In genomic region chr2:99348173-99348572, GRCh38 we compare ENCODE assay signal across 14 cellular contexts. TPM values are rescaled to one million over a fixed set of nuclear protein-coding genes. Genes with fewer than 3 reads are reported as not detected.
DNase-seq lines count a peak whose midpoint lies in the region; ATAC-seq and TF ChIP-seq lines count a peak whose summit lies in the region.
"Had no signal": no experiment of that assay in that cellular context is flagged by ENCODE, and none has a peak within 500 bp of the region (broad histone marks: within the 10 kb centered on the region; RNA-seq: fewer than 3 reads in every experiment).

No MANE protein-coding gene starts in this region.

- H3K4me3 Mint-ChIP-seq in activated naive CD8-positive, alpha-beta T cell treated with anti-CD3 and anti-CD28 coated beads, Interleukin-2, amount 50 U/mL, for 24 hours, result peak overlapping the region; percentile 3

- TF ChIP-seq CTCF in GM06990 (IDR thresholded peaks at IDR 0.05; ENCODE audit: insufficient read depth, low read length, poor library complexity, severe bottlenecking), result no peak
- no peak for TF ChIP-seq CTCF in tibial nerve (IDR thresholded peaks at IDR 0.05)

- DNase-seq in GM06990 (ENCODE audit: extremely low read depth, insufficient read length) (peak; percentile 44), HPDE6-E6E7 (ENCODE audit: extremely low spot score) (no peak), NCI-H128 (lab: John Stamatoyannopoulos, UW; ENCODE audit: unreplicated experiment) (no peak), tibial nerve (ENCODE audit: low spot score in 2 of 2) (no peak)
- no peak for DNase-seq in activated naive CD8-positive, alpha-beta T cell treated with anti-CD3 and anti-CD28 coated beads, Interleukin-2, amount 50 U/mL, for 24 hours
- DNase-seq: effector CD8-positive, alpha-beta T cell; foreskin melanocyte; NCI-H1417; pancreas; thyroid gland had no signal

- TF ChIP-seq POLR2A in tibial nerve (IDR thresholded peaks at IDR 0.05), result no peak

- peak overlapping the region; percentile 77 for H3K27ac Mint-ChIP-seq in activated naive CD8-positive, alpha-beta T cell treated with anti-CD3 and anti-CD28 coated beads, Interleukin-2, amount 50 U/mL, for 24 hours

- H3K27me3 ChIP-seq in GM06990 (replicated peaks; ENCODE audit: control insufficient read depth, insufficient read depth, low read length) (no peaks in the 10 kb centered on the region), tibial nerve (no peaks in the 10 kb centered on the region)
- H3K27me3 ChIP-seq: pancreas, thyroid gland had no signal

- H3K36me3 Mint-ChIP-seq in activated naive CD8-positive, alpha-beta T cell treated with anti-CD3 and anti-CD28 coated beads, Interleukin-2, amount 50 U/mL, for 24 hours (ENCODE audit: low read depth), result peaks cover 20% of the 10 kb centered on the region

- H3K4me3 ChIP-seq in GM06990 (replicated peaks; ENCODE audit: low read depth, low read length) (no peak overlapping the region), tibial nerve (no peak overlapping the region)
- H3K4me3 ChIP-seq: pancreas, thyroid gland had no signal

- TF ChIP-seq EP300 in tibial nerve (IDR thresholded peaks at IDR 0.05), result no peak

- H3K27ac ChIP-seq in tibial nerve, result no peak overlapping the region
- H3K27ac ChIP-seq: C4-2B, pancreas, thyroid gland had no signal

- no peaks in the 10 kb centered on the region for H3K9me3 Mint-ChIP-seq in activated naive CD8-positive, alpha-beta T cell treated with anti-CD3 and anti-CD28 coated beads, Interleukin-2, amount 50 U/mL, for 24 hours

- H3K9me3 ChIP-seq in tibial nerve, result no peaks in the 10 kb centered on the region
- H3K9me3 ChIP-seq: pancreas, thyroid gland had no signal

- H3K27me3 Mint-ChIP-seq in activated naive CD8-positive, alpha-beta T cell treated with anti-CD3 and anti-CD28 coated beads, Interleukin-2, amount 50 U/mL, for 24 hours, result no peaks in the 10 kb centered on the region

- peaks cover 66% of the 10 kb centered on the region for H3K4me1 Mint-ChIP-seq in activated naive CD8-positive, alpha-beta T cell treated with anti-CD3 and anti-CD28 coated beads, Interleukin-2, amount 50 U/mL, for 24 hours

- H3K36me3 ChIP-seq in GM06990 (ENCODE audit: control insufficient read depth, insufficient read depth, low read length) (no peaks in the 10 kb centered on the region), tibial nerve (no peaks in the 10 kb centered on the region)
- H3K36me3 ChIP-seq: pancreas, thyroid gland had no signal

- peak; percentile 37 for ATAC-seq in GM18858 (IDR thresholded peaks at IDR 0.05; ENCODE audit: unreplicated experiment)
- peak; percentile 62 for ATAC-seq in HG03442 (IDR thresholded peaks at IDR 0.05; ENCODE audit: unreplicated experiment)
- ATAC-seq in activated naive CD8-positive, alpha-beta T cell treated with anti-CD3 and anti-CD28 coated beads, Interleukin-2, amount 50 U/mL, for 24 hours, result peak; percentile 43
- ATAC-seq in SK-N-SH treated with all-trans-retinoic acid at 6 μM for 48 hours, result no peak
- ATAC-seq: pancreas had no signal

- WGBS in tibial nerve, 2 donors, result 89% methylated on average over 3 of the region's 3 CpGs

- peaks cover 0 to 15% (median 2%) of the 10 kb centered on the region in 4 donors for H3K4me1 ChIP-seq in tibial nerve

TF ChIP-seq in SK-N-SH treated with all-trans-retinoic acid at 6 μM for 48 hours, 23 proteins besides CTCF, POLR2A, EP300 and RAD21:
- TF ChIP-seq OSR1 (CRISPR knock-in tag; IDR thresholded peaks at IDR 0.05) (no peak), CSRNP3 (CRISPR knock-in tag; IDR thresholded peaks at IDR 0.05) (no peak), TOX (CRISPR knock-in tag; IDR thresholded peaks at IDR 0.05; ENCODE audit: borderline replicate concordance) (no peak), ISL1 (CRISPR knock-in tag; IDR thresholded peaks at IDR 0.05) (no peak), CSDC2 (CRISPR knock-in tag; IDR thresholded peaks at IDR 0.05) (no peak), SNAI2 (CRISPR knock-in tag; IDR thresholded peaks at IDR 0.05) (no peak), TSHZ2 (CRISPR knock-in tag; IDR thresholded peaks at IDR 0.05) (no peak), ZC3H10 (CRISPR knock-in tag; IDR thresholded peaks at IDR 0.05) (no peak), ZNF8 (CRISPR knock-in tag; IDR thresholded peaks at IDR 0.05) (no peak), CREB5 (CRISPR knock-in tag; IDR thresholded peaks at IDR 0.05; ENCODE audit: low read depth) (no peak), ZFP3 (CRISPR knock-in tag; IDR thresholded peaks at IDR 0.05) (no peak), ZNF565 (CRISPR knock-in tag; conservative IDR thresholded peaks at IDR 0.05; ENCODE audit: low read depth) (no peak), ESRRG (CRISPR knock-in tag; IDR thresholded peaks at IDR 0.05) (no peak), BACH2 (CRISPR knock-in tag; IDR thresholded peaks at IDR 0.05; ENCODE audit: borderline replicate concordance) (no peak), TCF4 (CRISPR knock-in tag; IDR thresholded peaks at IDR 0.05; ENCODE audit: borderline replicate concordance) (no peak), PPARA (CRISPR knock-in tag; IDR thresholded peaks at IDR 0.05; ENCODE audit: borderline replicate concordance) (no peak)

RNA-seq across cellular contexts. Expression of gene EIF5B, which starts 11.0 kb away (rescaled TPM):
- 10 to 100 TPM; 28.8 to 47.4 (median 42.3) TPM for total RNA-seq in tibial nerve

RNA-seq across cellular contexts. Expression of gene TXNDC9, which starts 12.0 kb away (rescaled TPM):
- 10 to 100 TPM; 25.3 to 37.1 (median 29.7) TPM for total RNA-seq in tibial nerve

RNA-seq across cellular contexts. Expression of gene LYG1, which starts 47.2 kb away (rescaled TPM):
- 1 to 10 TPM in 3 of 4 donors, under 1 TPM in 1; 0.66 to 2.7 (median 1.9) TPM for total RNA-seq in tibial nerve
